ENCODE assay signal across 8 cellular contexts in the genomic region with DNA sequence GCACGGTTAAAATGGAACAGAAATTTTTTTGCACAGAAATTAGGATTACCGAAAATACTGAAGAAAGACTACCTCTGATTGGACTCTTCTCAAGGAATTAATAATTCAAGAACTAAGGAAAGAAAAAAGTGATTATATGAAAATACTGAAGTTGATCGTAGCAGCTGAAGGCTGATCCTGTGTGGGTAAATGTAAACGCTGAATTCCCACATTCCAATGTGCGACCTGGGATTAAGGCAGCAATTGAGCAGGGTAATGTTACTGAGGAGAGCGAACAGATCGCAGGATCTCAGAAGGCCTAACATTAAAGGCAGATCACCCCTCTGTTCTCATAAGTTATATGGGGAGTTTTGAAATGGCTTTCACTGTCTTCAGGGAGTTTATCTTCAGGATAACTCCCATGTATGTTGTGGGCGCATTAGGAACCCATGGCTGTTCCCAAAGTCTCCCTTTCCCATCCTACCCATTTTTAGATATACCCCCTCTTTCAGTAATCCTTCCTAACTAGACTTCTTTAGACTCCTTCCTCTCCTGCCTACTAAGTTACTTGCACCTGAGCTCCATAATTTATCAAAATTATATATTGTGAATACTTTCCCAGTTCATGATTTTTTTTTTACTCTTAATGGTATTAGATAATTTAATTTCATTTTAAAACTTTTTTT. TPM values are rescaled to one million over a fixed set of nuclear protein-coding genes. Genes with fewer than 3 reads are reported as not detected.
DNase-seq lines count a peak whose midpoint lies in the region; ATAC-seq and TF ChIP-seq lines count a peak whose summit lies in the region.

No MANE protein-coding gene starts in this region.

- H3K79me2 ChIP-seq in SK-N-SH (ENCODE audit: insufficient read depth), result peaks cover 28% of the 10 kb centered on the region

- H3K4me1 ChIP-seq in SK-N-SH (ENCODE audit: control insufficient read depth in 1 of 2, insufficient read depth in 2 of 2, low read depth in 1 of 2, low read length in 1 of 2), result peaks cover 0 to 6% of the 10 kb centered on the region in 2 experiments; a peak in 1 of 4 replicates
- peaks cover 3% of the 10 kb centered on the region for H3K4me1 ChIP-seq in foreskin keratinocyte

- peaks cover 6 to 11% of the 10 kb centered on the region in 2 experiments for H3K36me3 ChIP-seq in SK-N-SH (replicated peaks in 1 of 2; ENCODE audit: control insufficient read depth in 1 of 2, insufficient read depth in 2 of 2, low read length in 1 of 2)

- DNase-seq in NCI-H2227 (lab: John Stamatoyannopoulos, UW; ENCODE audit: unreplicated experiment), result peak; percentile 4
- no peak for DNase-seq in NCI-H2227 treated with DMSO at 0.1 percent for 48 hours (lab: John Stamatoyannopoulos, UW)
- DNase-seq in SK-N-SH, result no peak
- DNase-seq in foreskin keratinocyte, result peak in 1 of 2 donors; percentile 11
- no peak for DNase-seq in stimulated activated effector memory CD8-positive, alpha-beta T cell treated with anti-CD3 and anti-CD28 coated beads, Interleukin-12 subunit alpha, Interleukin-12 subunit beta, amount 100 ng/mL, for 72 hours (ENCODE audit: low spot score in 2 of 2)
- DNase-seq in posterior cingulate gyrus, result no peak
- no peak for DNase-seq in NCI-H1417 treated with DMSO at 0.1 percent for 48 hours (lab: John Stamatoyannopoulos, UW)
- no peak for DNase-seq in NCI-H1436 treated with DMSO at 0.1 percent for 48 hours (lab: John Stamatoyannopoulos, UW)

- ATAC-seq in foreskin keratinocyte, result no peak
- ATAC-seq in stimulated activated effector memory CD8-positive, alpha-beta T cell treated with anti-CD3 and anti-CD28 coated beads, Interleukin-12 subunit alpha, Interleukin-12 subunit beta, amount 100 ng/mL, for 72 hours, result no peak

- H3K27ac ChIP-seq in SK-N-SH (ENCODE audit: low read depth in 2 of 2, low read length in 1 of 2) (peak overlapping the region; percentile 66 to 73; a peak in 3 of 4 replicates), foreskin keratinocyte (peak overlapping the region; percentile 1)

- peak overlapping the region; percentile 98 for H3K27ac Mint-ChIP-seq in stimulated activated effector memory CD8-positive, alpha-beta T cell treated with anti-CD3 and anti-CD28 coated beads, Interleukin-12 subunit alpha, Interleukin-12 subunit beta, amount 100 ng/mL, for 72 hours

- CTCF ChIA-PET in SK-N-SH (lab: Yijun Ruan, JAX), result interaction anchor here (1.0 to 36.5 kb wide), 8 partner anchors 8 to 170 kb away, joined by 3 to 779 read pairs (median 5); a partner anchor contains a TSS

- peaks cover 55% of the 10 kb centered on the region for H3K36me3 Mint-ChIP-seq in stimulated activated effector memory CD8-positive, alpha-beta T cell treated with anti-CD3 and anti-CD28 coated beads, Interleukin-12 subunit alpha, Interleukin-12 subunit beta, amount 100 ng/mL, for 72 hours

- H3K9me3 Mint-ChIP-seq in stimulated activated effector memory CD8-positive, alpha-beta T cell treated with anti-CD3 and anti-CD28 coated beads, Interleukin-12 subunit alpha, Interleukin-12 subunit beta, amount 100 ng/mL, for 72 hours, result no peaks in the 10 kb centered on the region

- no peaks in the 10 kb centered on the region for H3K9me2 ChIP-seq in SK-N-SH

- TF ChIP-seq EP300 in SK-N-SH (IDR thresholded peaks at IDR 0.05; ENCODE audit: borderline replicate concordance in 1 of 2, low read depth in 1 of 2, low read length in 1 of 2), result no peak

- peak overlapping the region; percentile 77 to 78 for H3K4me3 ChIP-seq in SK-N-SH (ENCODE audit: low read depth in 2 of 2, low read length in 1 of 2)

- TF ChIP-seq RAD21 in SK-N-SH (IDR thresholded peaks at IDR 0.05; ENCODE audit: low read length), result no peak

- H3K4me1 Mint-ChIP-seq in stimulated activated effector memory CD8-positive, alpha-beta T cell treated with anti-CD3 and anti-CD28 coated beads, Interleukin-12 subunit alpha, Interleukin-12 subunit beta, amount 100 ng/mL, for 72 hours, result peaks cover 60% of the 10 kb centered on the region

- peak overlapping the region; percentile 83 for H2AFZ ChIP-seq in SK-N-SH (ENCODE audit: low read depth)

- H3K9ac ChIP-seq in SK-N-SH, result peak overlapping the region; percentile 69

- H3F3A ChIP-seq in SK-N-SH (replicated peaks; ENCODE audit: insufficient read depth), result peaks cover 4% of the 10 kb centered on the region

- no peaks in the 10 kb centered on the region for H4K20me1 ChIP-seq in SK-N-SH (ENCODE audit: insufficient read depth)

- H3K4me2 ChIP-seq in SK-N-SH, result peak overlapping the region; percentile 82

- H3K4me3 Mint-ChIP-seq in stimulated activated effector memory CD8-positive, alpha-beta T cell treated with anti-CD3 and anti-CD28 coated beads, Interleukin-12 subunit alpha, Interleukin-12 subunit beta, amount 100 ng/mL, for 72 hours, result peak overlapping the region; percentile 98

- intact Hi-C loops in posterior cingulate gyrus (cut with DNase I), result loop anchor here (2.0 to 5.0 kb wide), 2 partner anchors 79 to 155 kb away; a partner anchor contains a TSS

- H3K9me3 ChIP-seq in SK-N-SH, result no peaks in the 10 kb centered on the region

- no peaks in the 10 kb centered on the region for H3K27me3 ChIP-seq in SK-N-SH (ENCODE audit: insufficient read depth)
- H3K27me3 ChIP-seq in foreskin keratinocyte, result no peaks in the 10 kb centered on the region

- 40% methylated on average over 8 of the region's 8 CpGs for WGBS in SK-N-SH (ENCODE audit: low lambda C conversion rate)

- POLR2A ChIA-PET in SK-N-SH (lab: Yijun Ruan, JAX), result interaction anchor here (1.3 to 1.7 kb wide), 3 partner anchors 79 to 152 kb away, joined by 4 to 5 read pairs (median 5); a partner anchor contains a TSS

- no peak for TF ChIP-seq CTCF in SK-N-SH (IDR thresholded peaks at IDR 0.05)
- no peak for TF ChIP-seq CTCF in foreskin keratinocyte (conservative IDR thresholded peaks at IDR 0.05)

TF ChIP-seq in SK-N-SH, 30 proteins besides CTCF, POLR2A, EP300 and RAD21:
- TF ChIP-seq CHD2 (IDR thresholded peaks at IDR 0.05; ENCODE audit: low read length, partially characterized antibody) (no peak), RFX5 (IDR thresholded peaks at IDR 0.05; ENCODE audit: low read length) (no peak), FOSL2 (IDR thresholded peaks at IDR 0.05; ENCODE audit: borderline replicate concordance, low read depth) (no peak), MXI1 (IDR thresholded peaks at IDR 0.05; ENCODE audit: low read depth, low read length) (no peak), GABPA (IDR thresholded peaks at IDR 0.05; ENCODE audit: low read depth) (no peak)
- TF ChIP-seq, protein P1, sequence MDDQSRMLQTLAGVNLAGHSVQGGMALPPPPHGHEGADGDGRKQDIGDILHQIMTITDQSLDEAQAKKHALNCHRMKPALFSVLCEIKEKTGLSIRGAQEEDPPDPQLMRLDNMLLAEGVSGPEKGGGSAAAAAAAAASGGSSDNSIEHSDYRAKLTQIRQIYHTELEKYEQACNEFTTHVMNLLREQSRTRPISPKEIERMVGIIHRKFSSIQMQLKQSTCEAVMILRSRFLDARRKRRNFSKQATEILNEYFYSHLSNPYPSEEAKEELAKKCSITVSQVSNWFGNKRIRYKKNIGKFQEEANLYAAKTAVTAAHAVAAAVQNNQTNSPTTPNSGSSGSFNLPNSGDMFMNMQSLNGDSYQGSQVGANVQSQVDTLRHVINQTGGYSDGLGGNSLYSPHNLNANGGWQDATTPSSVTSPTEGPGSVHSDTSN (IDR thresholded peaks at IDR 0.05), result no peak

RNA-seq across cellular contexts. Expression of a gene that starts 1.0 kb away (rescaled TPM):
- polyA plus RNA-seq in SK-N-SH (2012; rRNA removed) (81.1 and 89.7 TPM in 2 replicates), foreskin keratinocyte (73.0 and 77.4 TPM in 2 replicates)
- 60.5 and 70.6 TPM in 2 replicates for polyA plus RNA-seq in SK-N-SH (2012; cell fraction: cytosol; rRNA removed)
- 33.2 and 36.5 TPM in 2 replicates for polyA plus RNA-seq in SK-N-SH (2012; cell fraction: nucleus; rRNA removed)
- total RNA-seq in foreskin keratinocyte, result 55.1 and 59.7 TPM in 2 replicates

RNA-seq across cellular contexts. Expression of a gene that starts 28.2 kb away (rescaled TPM):
- 0.80 and 1.3 TPM in 2 replicates for polyA plus RNA-seq in SK-N-SH (2012; rRNA removed)
- 0.50 and 0.92 TPM in 2 replicates for polyA plus RNA-seq in SK-N-SH (2012; cell fraction: cytosol; rRNA removed)
- 1.1 and 1.3 TPM in 2 replicates for polyA plus RNA-seq in SK-N-SH (2012; cell fraction: nucleus; rRNA removed)
- total RNA-seq in foreskin keratinocyte, result 19.8 and 45.0 TPM in 2 replicates
- 14.5 and 32.3 TPM in 2 replicates for polyA plus RNA-seq in foreskin keratinocyte
